Comparison of ENCODE assay signal across 7 cellular contexts in genomic region chr20:62875419-62876355, GRCh38. TPM values are rescaled to one million over a fixed set of nuclear protein-coding genes. Genes with fewer than 3 reads are reported as not detected.
DNase-seq lines count a peak whose midpoint lies in the region; ATAC-seq lines count a peak whose summit lies in the region.

No MANE protein-coding gene starts in this region.

- H4K12ac ChIP-seq in trophoblast cell (ENCODE audit: low read depth, low read length): no peak overlapping the region

- no peak overlapping the region for H3K4me2 ChIP-seq in trophoblast cell (ENCODE audit: low read length)

- H2AK5ac ChIP-seq in trophoblast cell (ENCODE audit: low read length): no peak overlapping the region

- peak; percentile 29 for ATAC-seq in activated T-helper 17 cell treated with anti-CD3 and anti-CD28 coated beads, Interleukin-2, amount 50 U/mL, for 72 hours (replicated peaks)
- ATAC-seq in GM21717 (IDR thresholded peaks at IDR 0.05; ENCODE audit: unreplicated experiment): no peak

- no peak overlapping the region for H3K18ac ChIP-seq in trophoblast cell (ENCODE audit: low read length)

- H3K4me1 ChIP-seq in trophoblast cell (ENCODE audit: control insufficient read depth in 1 of 2, insufficient read depth in 2 of 2, low read length in 2 of 2): peaks cover 4 to 7% of the 10 kb centered on the region in 2 experiments

- H3K36me3 Mint-ChIP-seq in activated T-helper 17 cell treated with anti-CD3 and anti-CD28 coated beads, Interleukin-2, amount 50 U/mL, for 72 hours (ENCODE audit: low read depth): peaks cover 6% of the 10 kb centered on the region

- no peaks in the 10 kb centered on the region for H3K9me3 ChIP-seq in trophoblast cell (ENCODE audit: insufficient read depth, low read depth, low read length)

- H3K4me3 ChIP-seq in trophoblast cell (ENCODE audit: low read depth, low read length): no peak overlapping the region

- H2BK12ac ChIP-seq in trophoblast cell (ENCODE audit: low read length): no peak overlapping the region

- intact Hi-C loops in head of caudate nucleus (cut with DNase I): no loop called here

- H3K4me1 Mint-ChIP-seq in activated T-helper 17 cell treated with anti-CD3 and anti-CD28 coated beads, Interleukin-2, amount 50 U/mL, for 72 hours: peaks cover 18% of the 10 kb centered on the region

- H3K36me3 ChIP-seq in trophoblast cell (ENCODE audit: control insufficient read depth in 1 of 2, insufficient read depth in 2 of 2, low read length in 2 of 2): peaks cover 21% of the 10 kb centered on the region in 2 experiments

- no peaks in the 10 kb centered on the region for H3K9me3 Mint-ChIP-seq in activated T-helper 17 cell treated with anti-CD3 and anti-CD28 coated beads, Interleukin-2, amount 50 U/mL, for 72 hours

- H2AFZ ChIP-seq in trophoblast cell (ENCODE audit: insufficient read depth, low read length, poor library complexity): no peak overlapping the region

- no peak overlapping the region for H3K9ac ChIP-seq in trophoblast cell (ENCODE audit: low read length)

- no peak overlapping the region for H3K14ac ChIP-seq in trophoblast cell (ENCODE audit: low read length)

- peak overlapping the region; percentile 38 for H3K4me3 Mint-ChIP-seq in activated T-helper 17 cell treated with anti-CD3 and anti-CD28 coated beads, Interleukin-2, amount 50 U/mL, for 72 hours

- H3K27ac Mint-ChIP-seq in activated T-helper 17 cell treated with anti-CD3 and anti-CD28 coated beads, Interleukin-2, amount 50 U/mL, for 72 hours: peak overlapping the region; percentile 59

- peaks cover 3% of the 10 kb centered on the region for H3K27me3 Mint-ChIP-seq in activated T-helper 17 cell treated with anti-CD3 and anti-CD28 coated beads, Interleukin-2, amount 50 U/mL, for 72 hours

- no peak overlapping the region for H4K8ac ChIP-seq in trophoblast cell (ENCODE audit: low read depth, low read length)

- H3K4ac ChIP-seq in trophoblast cell (ENCODE audit: low read depth, low read length): no peak overlapping the region

- no peaks in the 10 kb centered on the region for H3K27me3 ChIP-seq in trophoblast cell (ENCODE audit: insufficient read depth, low read length)

- no peak overlapping the region for H3K27ac ChIP-seq in trophoblast cell (ENCODE audit: low read depth, low read length)

- no peak overlapping the region for H3K23ac ChIP-seq in trophoblast cell (ENCODE audit: low read length)

- H3K79me1 ChIP-seq in trophoblast cell (ENCODE audit: low read length): no peaks in the 10 kb centered on the region

- H2BK5ac ChIP-seq in trophoblast cell (ENCODE audit: low read depth, low read length, poor library complexity): no peak overlapping the region

- DNase-seq in GM04503 (ENCODE audit: low read depth) (peak; percentile 43), NCI-H2107 (lab: John Stamatoyannopoulos, UW) (peak; percentile 76), head of caudate nucleus (peak; percentile 61 to 88 (median 78)), trophoblast cell (peak; percentile 91 to 96), AML-193 (lab: John Stamatoyannopoulos, UW) (no peak)

- H3K79me2 ChIP-seq in trophoblast cell (ENCODE audit: control insufficient read depth, insufficient read depth, low read length, poor library complexity): no peaks in the 10 kb centered on the region

- WGBS in trophoblast cell (ENCODE audit: extremely low coverage, insufficient coverage, insufficient read length): no CpG with 5 or more reads among the region's 34 CpGs

- H2BK120ac ChIP-seq in trophoblast cell (ENCODE audit: insufficient read depth, low read length, poor library complexity): no peak overlapping the region

- H4K91ac ChIP-seq in trophoblast cell (ENCODE audit: low read depth, low read length): no peak overlapping the region

RNA-seq across cellular contexts. Expression of gene TCFL5, which starts 14.1 kb away (rescaled TPM):
- 1 to 10 TPM; 3.4 to 3.7 TPM for total RNA-seq in activated T-helper 17 cell treated with anti-CD3 and anti-CD28 coated beads, Interleukin-2, amount 50 U/mL, for 72 hours
- polyA plus RNA-seq in trophoblast cell (2013): 4.6 and 5.0 TPM in 2 replicates

RNA-seq across cellular contexts. Expression of gene DIDO1, which starts 50.6 kb away (rescaled TPM):
- 10 to 100 TPM; 51.4 to 51.5 TPM for total RNA-seq in activated T-helper 17 cell treated with anti-CD3 and anti-CD28 coated beads, Interleukin-2, amount 50 U/mL, for 72 hours
- 31.7 and 32.7 TPM in 2 replicates for polyA plus RNA-seq in trophoblast cell (2013)

RNA-seq across cellular contexts. Expression of gene COL9A3, which starts 58.8 kb away (rescaled TPM):
- not detected for total RNA-seq in activated T-helper 17 cell treated with anti-CD3 and anti-CD28 coated beads, Interleukin-2, amount 50 U/mL, for 72 hours
- 243 and 264 TPM in 2 replicates for polyA plus RNA-seq in trophoblast cell (2013)

Comparison
In these comparisons a context has a peak if more than half of its experiments do, and no peak if none do; other contexts are left out.
1. DNase-seq: peak in GM04503 (single experiment), NCI-H2107 (single experiment), head of caudate nucleus (42 of 42) and trophoblast cell (2 of 2); none in AML-193 (0 of 2).